Comparison of ENCODE assay signal across 14 cellular contexts in genomic region chr14:78764240-78764639, GRCh38.
DNase-seq lines count a peak whose midpoint lies in the region; ATAC-seq and TF ChIP-seq lines count a peak whose summit lies in the region.
"Had no signal": no experiment of that assay in that cellular context is flagged by ENCODE, and none has a peak within 500 bp of the region (broad histone marks: within the 10 kb centered on the region; RNA-seq: fewer than 3 reads in every experiment).

No MANE protein-coding gene starts in this region.

- no peak overlapping the region for H2AFZ ChIP-seq in GM23338

- peak overlapping the region; percentile 84 for H3K27ac ChIP-seq in GM23338 (ENCODE audit: low read depth)
- no peak overlapping the region for H3K27ac ChIP-seq in suprapubic skin
- H3K27ac ChIP-seq: dorsolateral prefrontal cortex had no signal

- H3K9me3 Mint-ChIP-seq in GM23338: no peaks in the 10 kb centered on the region

- H3K27me3 Mint-ChIP-seq in GM23338 (ENCODE audit: insufficient read depth, low read depth, poor library complexity): no peaks in the 10 kb centered on the region

- H3K4me3 ChIP-seq in GM23338: no peak overlapping the region
- H3K4me3 ChIP-seq in NT2/D1 (ENCODE audit: insufficient read length, low read depth): no peak overlapping the region
- no peak overlapping the region for H3K4me3 ChIP-seq in epithelial cell of esophagus (ENCODE audit: low read length)
- no peak overlapping the region for H3K4me3 ChIP-seq in suprapubic skin
- H3K4me3 ChIP-seq: dorsolateral prefrontal cortex had no signal

- no peak for TF ChIP-seq POLR2A in suprapubic skin (IDR thresholded peaks at IDR 0.05)

- H3K9me3 ChIP-seq in NT2/D1 (ENCODE audit: insufficient read depth, low read length) (no peaks in the 10 kb centered on the region), suprapubic skin (no peaks in the 10 kb centered on the region)

- TF ChIP-seq EP300 in suprapubic skin (IDR thresholded peaks at IDR 0.05): no peak

- H3K4me1 ChIP-seq in GM23338 (ENCODE audit: insufficient read depth): 0 out of 2 replicates have a peak, but pooled peaks cover 13% of the 10 kb centered on the region
- H3K4me1 ChIP-seq in NT2/D1 (ENCODE audit: insufficient read depth, insufficient read length): no peaks in the 10 kb centered on the region
- H3K4me1 ChIP-seq in suprapubic skin: no peaks in the 10 kb centered on the region

- H3K27ac Mint-ChIP-seq in GM23338: peak overlapping the region; percentile 59
- H3K27ac Mint-ChIP-seq: CD14-positive monocyte had no signal

- peak; percentile 16 for DNase-seq in GM23338 (ENCODE audit: low spot score)
- DNase-seq in NT2/D1 (ENCODE audit: low read depth, low spot score): peak; percentile 32
- peak; percentile 45 for DNase-seq in epithelial cell of esophagus (ENCODE audit: low read depth)
- DNase-seq in renal cortical epithelial cell (ENCODE audit: low read depth): peak; percentile 91
- no peak for DNase-seq in NCI-H2107 treated with DMSO at 0.1 percent for 48 hours (lab: John Stamatoyannopoulos, UW; ENCODE audit: unreplicated experiment)
- DNase-seq in mesenteric fat pad (ENCODE audit: low spot score): no peak
- DNase-seq in suprapubic skin (ENCODE audit: low spot score in 2 of 2): no peak
- DNase-seq: activated CD4-positive, alpha-beta T cell treated with anti-CD3 and anti-CD28 coated beads for 1 hour; dorsolateral prefrontal cortex; GF-D8; kidney; stimulated activated naive CD4-positive, alpha-beta T cell had no signal

- H3K4me3 Mint-ChIP-seq in GM23338: no peak overlapping the region
- H3K4me3 Mint-ChIP-seq: CD14-positive monocyte had no signal

- H3K27me3 ChIP-seq in GM23338 (ENCODE audit: insufficient read depth) (no peaks in the 10 kb centered on the region), NT2/D1 (ENCODE audit: insufficient read depth, insufficient read length) (no peaks in the 10 kb centered on the region), suprapubic skin (no peaks in the 10 kb centered on the region)
- H3K27me3 ChIP-seq: dorsolateral prefrontal cortex had no signal

- WGBS in suprapubic skin: 29% methylated on average over 5 of the region's 5 CpGs

- no peaks in the 10 kb centered on the region for H3K36me3 Mint-ChIP-seq in GM23338 (ENCODE audit: low read depth)
- H3K36me3 Mint-ChIP-seq: CD14-positive monocyte had no signal

- no peaks in the 10 kb centered on the region for H3K79me2 ChIP-seq in GM23338 (replicated peaks; ENCODE audit: insufficient read depth)

- H3K9ac ChIP-seq in NT2/D1 (ENCODE audit: insufficient read length, low read depth): no peak overlapping the region

- TF ChIP-seq CTCF in GM23338 (conservative IDR thresholded peaks at IDR 0.05; ENCODE audit: low read depth in 2 of 2) (no peak), epithelial cell of esophagus (IDR thresholded peaks at IDR 0.05; ENCODE audit: insufficient read depth, low read depth, low read length, missing control alignments) (no peak), suprapubic skin (IDR thresholded peaks at IDR 0.05) (no peak)

- 0 out of 2 replicates have a peak, but pooled peaks cover 4% of the 10 kb centered on the region for H3K9me2 ChIP-seq in GM23338 (ENCODE audit: insufficient read depth)

- no peaks in the 10 kb centered on the region for H4K20me1 ChIP-seq in GM23338 (replicated peaks; ENCODE audit: insufficient read depth)

- peak overlapping the region; percentile 41; the same call in 1 of the 2 replicates for H3K4me2 ChIP-seq in GM23338

- H3F3A ChIP-seq in GM23338 (replicated peaks; ENCODE audit: low read depth): no peaks in the 10 kb centered on the region

- H3K4me1 Mint-ChIP-seq in GM23338: peaks cover 26% of the 10 kb centered on the region
- H3K4me1 Mint-ChIP-seq: CD14-positive monocyte had no signal

- ATAC-seq in GM23338 (peak; percentile 51), GM18511 (IDR thresholded peaks at IDR 0.05; ENCODE audit: unreplicated experiment) (no peak)

- H3K36me3 ChIP-seq in GM23338 (ENCODE audit: insufficient read depth) (no peaks in the 10 kb centered on the region; the same call in 1 of the 2 replicates), NT2/D1 (ENCODE audit: insufficient read depth, insufficient read length, low read length) (no peaks in the 10 kb centered on the region), suprapubic skin (no peaks in the 10 kb centered on the region)

TF ChIP-seq in GM23338, 12 proteins besides CTCF, POLR2A, EP300 and RAD21:
- no peak for TF ChIP-seq STAT1 (IDR thresholded peaks at IDR 0.05; ENCODE audit: unreplicated experiment)
- TF ChIP-seq CREB1 (CRISPR knock-in tag; IDR thresholded peaks at IDR 0.05; ENCODE audit: low read depth): no peak
- TF ChIP-seq ZNF331 (CRISPR knock-in tag; IDR thresholded peaks at IDR 0.05; ENCODE audit: low read depth): no peak
- no peak for TF ChIP-seq EZH2 (IDR thresholded peaks at IDR 0.05; ENCODE audit: low read depth, unreplicated experiment)

Comparison
In these comparisons a context has a peak if more than half of its experiments do, and no peak if none do; other contexts are left out.
1. DNase-seq: peak in GM23338 (single experiment), NT2/D1 (single experiment), epithelial cell of esophagus (single experiment) and renal cortical epithelial cell (single experiment); none in NCI-H2107 treated with DMSO at 0.1 percent for 48 hours (single experiment), mesenteric fat pad (single experiment) and suprapubic skin (0 of 2).